25 cellular contexts compared by ENCODE assay signal in the genomic region with DNA sequence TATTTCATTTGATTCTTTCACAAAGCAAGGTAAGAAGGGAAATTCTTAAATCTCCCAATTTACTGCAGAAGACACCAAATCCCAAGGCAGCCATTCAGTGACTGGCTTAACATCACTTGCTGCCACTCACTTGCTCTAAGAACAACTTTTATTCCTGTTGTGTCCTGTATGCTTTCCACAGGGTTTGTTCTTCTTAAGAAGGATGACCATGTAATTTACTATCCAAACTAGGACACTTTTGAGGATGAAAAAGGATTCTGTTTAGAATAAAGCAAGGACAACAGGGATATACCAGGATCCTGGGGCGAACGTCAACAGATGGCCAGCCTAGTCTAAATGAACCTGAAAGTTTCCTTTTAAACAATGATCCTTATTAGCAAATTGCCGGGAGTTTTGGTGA. TPM values are rescaled to one million over a fixed set of nuclear protein-coding genes. Genes with fewer than 3 reads are reported as not detected.
DNase-seq lines count a peak whose midpoint lies in the region; ATAC-seq and TF ChIP-seq lines count a peak whose summit lies in the region.
"Had no signal": no experiment of that assay in that cellular context is flagged by ENCODE, and none has a peak within 500 bp of the region (broad histone marks: within the 10 kb centered on the region; RNA-seq: fewer than 3 reads in every experiment).

No MANE protein-coding gene starts in this region.

- no peaks in the 10 kb centered on the region for H3K36me3 Mint-ChIP-seq in glutamatergic neuron (ENCODE audit: unreplicated experiment)
- H3K36me3 Mint-ChIP-seq: CD14-positive monocyte; CD4-positive, alpha-beta memory T cell; CD4-positive, CD25-positive, alpha-beta regulatory T cell had no signal

- H4K5ac ChIP-seq in mesendoderm (ENCODE audit: low read length) = no peak overlapping the region

- no peak overlapping the region for H3K4me3 Mint-ChIP-seq in glutamatergic neuron (ENCODE audit: unreplicated experiment)
- H3K4me3 Mint-ChIP-seq: CD14-positive monocyte; CD4-positive, alpha-beta memory T cell; CD4-positive, CD25-positive, alpha-beta regulatory T cell; CD8-positive, alpha-beta memory T cell had no signal

- no peak overlapping the region for H3K27ac ChIP-seq in mesendoderm (ENCODE audit: low read depth, low read length)
- H3K27ac ChIP-seq in right cardiac atrium (ENCODE audit: low read length) = no peak overlapping the region
- H3K27ac ChIP-seq: BLaER1 had no signal

- no peaks in the 10 kb centered on the region for H3K79me1 ChIP-seq in mesendoderm (ENCODE audit: low read length)

- H4K8ac ChIP-seq in mesendoderm (ENCODE audit: low read depth, low read length) = no peak overlapping the region

- H3K36me3 ChIP-seq in mesendoderm (ENCODE audit: control insufficient read depth, insufficient read depth, low read length) = no peaks in the 10 kb centered on the region
- H3K36me3 ChIP-seq: BE2C, BLaER1 had no signal

- H3K4me3 ChIP-seq in mesendoderm (ENCODE audit: low read length) = no peak overlapping the region
- no peak overlapping the region for H3K4me3 ChIP-seq in right cardiac atrium (ENCODE audit: low read length)
- H3K4me3 ChIP-seq: BLaER1 had no signal

- no peak overlapping the region for H3K56ac ChIP-seq in mesendoderm (ENCODE audit: low read length)

- peak overlapping the region; percentile 74 for H2BK15ac ChIP-seq in mesendoderm (replicated peaks; ENCODE audit: low read depth)

- H3K9me3 Mint-ChIP-seq in glutamatergic neuron (ENCODE audit: unreplicated experiment) = no peaks in the 10 kb centered on the region

- H3K18ac ChIP-seq in mesendoderm (ENCODE audit: low read length) = no peak overlapping the region

- no peak overlapping the region for H3K9ac ChIP-seq in mesendoderm (ENCODE audit: low read length)
- H3K9ac ChIP-seq: BLaER1 had no signal

- H3K79me2 ChIP-seq in mesendoderm (ENCODE audit: control insufficient read depth, insufficient read depth, low read length) = no peaks in the 10 kb centered on the region

- H3K4ac ChIP-seq in mesendoderm (ENCODE audit: low read depth, low read length) = no peak overlapping the region

- no peak overlapping the region for H3K23ac ChIP-seq in mesendoderm (ENCODE audit: low read length)

- H2BK5ac ChIP-seq in mesendoderm (ENCODE audit: low read length) = no peak overlapping the region

- H3K27ac Mint-ChIP-seq in glutamatergic neuron (ENCODE audit: unreplicated experiment) = no peak overlapping the region
- H3K27ac Mint-ChIP-seq: CD4-positive, alpha-beta memory T cell; CD4-positive, CD25-positive, alpha-beta regulatory T cell; CD8-positive, alpha-beta memory T cell had no signal

- no peaks in the 10 kb centered on the region for H3K27me3 ChIP-seq in mesendoderm (ENCODE audit: insufficient read depth, low read length, poor library complexity)
- no peaks in the 10 kb centered on the region for H3K27me3 ChIP-seq in right cardiac atrium (ENCODE audit: control insufficient read depth, insufficient read depth)
- H3K27me3 ChIP-seq: BE2C, BLaER1 had no signal

- H3K27me3 Mint-ChIP-seq in glutamatergic neuron (ENCODE audit: unreplicated experiment) = peaks cover 3% of the 10 kb centered on the region
- H3K27me3 Mint-ChIP-seq: CD4-positive, alpha-beta memory T cell; CD4-positive, CD25-positive, alpha-beta regulatory T cell; CD8-positive, alpha-beta memory T cell had no signal

- H3K4me1 ChIP-seq in mesendoderm (ENCODE audit: control insufficient read depth, low read depth, low read length) (no peaks in the 10 kb centered on the region), right cardiac atrium (ENCODE audit: control insufficient read depth, insufficient read depth, low read length) (no peaks in the 10 kb centered on the region)
- H3K4me1 ChIP-seq: BE2C had no signal

- ATAC-seq in right cardiac atrium = no peak

- no CpG with 5 or more reads among the region's 3 CpGs for WGBS in mesendoderm (ENCODE audit: extremely low coverage, insufficient coverage, low lambda C conversion rate)
- WGBS in right cardiac atrium = 95% methylated on average over 3 of the region's 3 CpGs

- no peak overlapping the region for H3K4me2 ChIP-seq in mesendoderm (ENCODE audit: low read length)

- DNase-seq in G401 (ENCODE audit: low spot score) (peak; percentile 71), cerebellar cortex (ENCODE audit: low spot score) (peak; percentile 63), mesendoderm (no peak), right cardiac atrium (no peak), nucleus accumbens (lab: John Stamatoyannopoulos, UW) (no peak), glutamatergic neuron (no peak)
- DNase-seq: 8988T; ACHN; BE2C; CD4-positive, alpha-beta memory T cell; CD4-positive, CD25-positive, alpha-beta regulatory T cell; CD8-positive, alpha-beta memory T cell; COR-L47; DMS 273 treated with DMSO at 0.1 percent for 48 hours; DMS153; DMS53; DMS79; DND-41; EL; GF-D8 had no signal

- H2AK5ac ChIP-seq in mesendoderm (ENCODE audit: low read length) = no peak overlapping the region

- no peaks in the 10 kb centered on the region for H3K9me3 ChIP-seq in right cardiac atrium (ENCODE audit: control insufficient read depth, low read length)
- H3K9me3 ChIP-seq: BE2C, BLaER1 had no signal

- in situ Hi-C loops in G401 (cut with HindIII; ENCODE audit: low sequenced_read_pairs) = no loop called here

- intact Hi-C loops in right cardiac atrium (cut with DNase I) = no loop called here

- TF ChIP-seq CTCF in glutamatergic neuron (IDR thresholded peaks at IDR 0.05; ENCODE audit: partially characterized antibody, unreplicated experiment) = no peak

- H3K4me1 Mint-ChIP-seq in glutamatergic neuron (ENCODE audit: low read depth, unreplicated experiment) = peaks cover 7% of the 10 kb centered on the region
- H3K4me1 Mint-ChIP-seq: CD14-positive monocyte; CD4-positive, alpha-beta memory T cell; CD4-positive, CD25-positive, alpha-beta regulatory T cell; CD8-positive, alpha-beta memory T cell had no signal

- H2BK120ac ChIP-seq in mesendoderm (ENCODE audit: low read depth, low read length) = no peak overlapping the region

RNA-seq across cellular contexts. Expression of a gene that starts 34.8 kb away (rescaled TPM):
- not detected in 2 replicates for total RNA-seq in G401 (2014; rRNA removed; shearing (Covaris generic))
- polyA plus RNA-seq in mesendoderm (2013, experiment 1 of 2) = 3.0 TPM
- polyA plus RNA-seq in mesendoderm (2013, experiment 2 of 2) = 2.9 TPM
- not detected for total RNA-seq in right cardiac atrium
- polyA plus RNA-seq in right cardiac atrium = not detected
- total RNA-seq in glutamatergic neuron (ENCODE audit: unreplicated experiment) = not detected
- total RNA-seq: A673; CD4-positive, alpha-beta memory T cell; CD4-positive, CD25-positive, alpha-beta regulatory T cell; CD8-positive, alpha-beta memory T cell; Daoy had no signal
- polyA plus RNA-seq: AG04450; CD14-positive monocyte; CD4-positive, alpha-beta memory T cell; CD4-positive, CD25-positive, alpha-beta regulatory T cell; CD8-positive, alpha-beta memory T cell had no signal

Comparison
In these comparisons a context has a peak if more than half of its experiments do, and no peak if none do; other contexts are left out.
1. DNase-seq: peak in G401 (single experiment) and cerebellar cortex (single experiment); none in mesendoderm (single experiment), right cardiac atrium (0 of 3), nucleus accumbens (0 of 56) and glutamatergic neuron (single experiment).